Comparison of ENCODE assay signal across 8 cellular contexts in the genomic region with DNA sequence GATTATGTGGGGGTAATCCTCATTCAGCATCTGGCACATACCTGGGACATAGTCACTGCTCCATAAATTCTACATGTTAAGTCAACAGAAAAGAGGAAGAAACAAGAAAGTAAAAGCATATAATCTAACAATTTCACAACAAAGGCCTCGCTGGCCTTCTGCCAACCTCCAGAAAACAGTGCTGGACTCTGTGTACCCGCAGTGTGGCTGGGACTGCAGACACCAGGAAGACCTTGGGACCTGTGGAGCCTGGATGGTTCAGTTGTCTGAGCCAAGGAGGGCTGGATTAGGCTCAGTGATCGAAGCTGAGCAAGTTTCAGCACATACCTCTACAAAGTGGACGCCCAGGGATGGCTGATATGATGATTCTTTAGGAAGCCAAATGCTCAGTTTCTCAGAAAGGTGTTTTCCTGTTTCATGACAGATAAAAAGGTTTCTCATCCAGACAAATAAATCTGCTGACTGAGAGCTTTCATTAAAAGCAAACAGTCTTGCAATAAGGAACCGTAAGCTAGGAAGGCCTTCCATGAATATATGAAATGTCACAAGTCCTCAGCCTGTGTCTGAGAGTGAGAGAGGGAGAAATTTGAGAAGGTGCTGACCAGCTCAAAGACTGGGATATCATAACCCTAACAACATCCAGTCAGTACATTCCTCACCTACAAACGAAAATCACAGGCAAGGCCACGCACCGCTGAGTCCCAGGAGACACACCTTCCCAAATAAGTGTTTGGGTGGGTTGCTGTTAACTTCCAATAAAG. TPM values are rescaled to one million over a fixed set of nuclear protein-coding genes. Genes with fewer than 3 reads are reported as not detected.
DNase-seq lines count a peak whose midpoint lies in the region; ATAC-seq lines count a peak whose summit lies in the region.

No MANE protein-coding gene starts in this region.

- H3K4me1 Mint-ChIP-seq in stimulated activated naive CD8-positive, alpha-beta T cell treated with anti-CD3 and anti-CD28 coated beads, Interleukin-15, Interleukin-2, amounts not matched to agents 100 ng/mL and 50 ng/mL, for 24 hours (ENCODE audit: low read depth): peaks cover 92% of the 10 kb centered on the region

- H3K27ac ChIP-seq in aorta (ENCODE audit: low read depth in 1 of 2, low read length in 2 of 2): peak overlapping the region; percentile 88 to 94

- H3K36me3 ChIP-seq in mucosa of stomach (ENCODE audit: control insufficient read depth, insufficient read depth, low read length): no peaks in the 10 kb centered on the region
- no peaks in the 10 kb centered on the region for H3K36me3 ChIP-seq in aorta (ENCODE audit: control insufficient read depth in 1 of 2, insufficient read depth in 2 of 2, low read length in 1 of 2)

- H3K4me3 ChIP-seq in mucosa of stomach (ENCODE audit: low read length) (no peak overlapping the region), aorta (ENCODE audit: low read length in 2 of 2) (no peak overlapping the region)

- no peak for DNase-seq in stimulated activated naive CD8-positive, alpha-beta T cell treated with anti-CD3 and anti-CD28 coated beads, Interleukin-15, Interleukin-2, amounts not matched to agents 100 U/mL and 50 U/mL, for 24 hours
- DNase-seq in dermis microvascular lymphatic vessel endothelial cell (ENCODE audit: low read depth in 2 of 2): peak; percentile 81 to 91
- DNase-seq in aorta: peak; percentile 84 to 89
- no peak for DNase-seq in cortex of kidney (lab: John Stamatoyannopoulos, UW)
- DNase-seq in islet precursor cell: no peak

- no peak for ATAC-seq in stimulated activated naive CD8-positive, alpha-beta T cell treated with anti-CD3 and anti-CD28 coated beads, Interleukin-15, Interleukin-2, amounts not matched to agents 100 U/mL and 50 U/mL, for 24 hours
- ATAC-seq in aorta (ENCODE audit: low FRiP score) (peak; percentile 40), GM18861 (IDR thresholded peaks at IDR 0.05; ENCODE audit: unreplicated experiment) (no peak)

- H3K9me3 ChIP-seq in mucosa of stomach (ENCODE audit: control insufficient read depth, low read length) (no peaks in the 10 kb centered on the region), aorta (ENCODE audit: control insufficient read depth, low read length) (no peaks in the 10 kb centered on the region)

- peak overlapping the region; percentile 6 for H3K4me3 Mint-ChIP-seq in stimulated activated naive CD8-positive, alpha-beta T cell treated with anti-CD3 and anti-CD28 coated beads, Interleukin-15, Interleukin-2, amounts not matched to agents 100 ng/mL and 50 ng/mL, for 24 hours

- intact Hi-C loops in aorta (cut with DNase I): no loop called here

- peaks cover 54% of the 10 kb centered on the region for H3K36me3 Mint-ChIP-seq in stimulated activated naive CD8-positive, alpha-beta T cell treated with anti-CD3 and anti-CD28 coated beads, Interleukin-15, Interleukin-2, amounts not matched to agents 100 ng/mL and 50 ng/mL, for 24 hours (ENCODE audit: low read depth)

- peak overlapping the region; percentile 86 for H3K27ac Mint-ChIP-seq in stimulated activated naive CD8-positive, alpha-beta T cell treated with anti-CD3 and anti-CD28 coated beads, Interleukin-15, Interleukin-2, amounts not matched to agents 100 ng/mL and 50 ng/mL, for 24 hours

- H3K9me3 Mint-ChIP-seq in stimulated activated naive CD8-positive, alpha-beta T cell treated with anti-CD3 and anti-CD28 coated beads, Interleukin-15, Interleukin-2, amounts not matched to agents 100 ng/mL and 50 ng/mL, for 24 hours: no peaks in the 10 kb centered on the region

- WGBS in aorta, 2 donors: 31 to 33% methylated on average over 8 of the region's 8 CpGs

- H3K4me1 ChIP-seq in mucosa of stomach (ENCODE audit: control insufficient read depth, insufficient read depth, low read length) (peaks cover 63% of the 10 kb centered on the region), aorta (ENCODE audit: control insufficient read depth in 1 of 2, insufficient read depth in 2 of 2, low read length in 2 of 2) (peaks cover 15 to 16% of the 10 kb centered on the region in 2 donors)

- H3K9ac ChIP-seq in mucosa of stomach (ENCODE audit: low read length): peak overlapping the region; percentile 28

- H3K27me3 ChIP-seq in mucosa of stomach (ENCODE audit: control insufficient read depth, insufficient read depth, low read length): no peaks in the 10 kb centered on the region
- H3K27me3 ChIP-seq in aorta (ENCODE audit: control insufficient read depth in 1 of 2, insufficient read depth in 2 of 2, low read length in 1 of 2): no peaks in the 10 kb centered on the region

- no peaks in the 10 kb centered on the region for H3K27me3 Mint-ChIP-seq in stimulated activated naive CD8-positive, alpha-beta T cell treated with anti-CD3 and anti-CD28 coated beads, Interleukin-15, Interleukin-2, amounts not matched to agents 100 ng/mL and 50 ng/mL, for 24 hours

RNA-seq across cellular contexts. Expression of gene CAPZB, which starts 48.4 kb away (rescaled TPM):
- total RNA-seq in dermis microvascular lymphatic vessel endothelial cell (119 and 202 TPM in 2 replicates), aorta (100 to 1,000 TPM; 289 to 297 TPM)
- 100 to 1,000 TPM; 230 to 254 TPM for polyA plus RNA-seq in aorta

Comparison
In these comparisons a context has a peak if more than half of its experiments do, and no peak if none do; other contexts are left out.
1. DNase-seq: peak in dermis microvascular lymphatic vessel endothelial cell (2 of 2) and aorta (2 of 2); none in stimulated activated naive CD8-positive, alpha-beta T cell treated with anti-CD3 and anti-CD28 coated beads, Interleukin-15, Interleukin-2, amounts not matched to agents 100 U/mL and 50 U/mL, for 24 hours (single experiment), cortex of kidney (single experiment) and islet precursor cell (single experiment).